In genomic region chr1:147643974-147644373, GRCh38 we compare ENCODE assay signal across 21 cellular contexts. TPM values are rescaled to one million over a fixed set of nuclear protein-coding genes. Genes with fewer than 3 reads are reported as not detected.
DNase-seq lines count a peak whose midpoint lies in the region; ATAC-seq lines count a peak whose summit lies in the region.
"Had no signal": no experiment of that assay in that cellular context is flagged by ENCODE, and none has a peak within 500 bp of the region (broad histone marks: within the 10 kb centered on the region; RNA-seq: fewer than 3 reads in every experiment).

No MANE protein-coding gene starts in this region.

- DNase-seq in activated CD4-positive, CD25-positive, alpha-beta regulatory T cell (lab: John Stamatoyannopoulos, UW) = no peak
- DNase-seq in CD4-positive, CD25-positive, alpha-beta regulatory T cell = no peak
- no peak for DNase-seq in T-helper 17 cell
- no peak for DNase-seq in central memory CD8-positive, alpha-beta T cell (ENCODE audit: low spot score in 2 of 2)
- DNase-seq in activated CD4-positive, alpha-beta T cell treated with anti-CD3 and anti-CD28 coated beads, Interleukin-2, amount 50 U/mL, for 4 hours = no peak
- DNase-seq in NCI-H187 treated with DMSO at 0.1 percent for 48 hours (lab: John Stamatoyannopoulos, UW) = no peak
- no peak for DNase-seq in globus pallidus (ENCODE audit: low spot score)
- DNase-seq: Calu3; CD4-positive, alpha-beta T cell; COR-L47; DMS53; DMS79 treated with DMSO at 0.1 percent for 48 hours; GF-D8; GM23248; H7; HCEC 1CT had no signal

- H3K27me3 ChIP-seq in CD4-positive, CD25-positive, alpha-beta regulatory T cell (ENCODE audit: control insufficient read depth, insufficient read depth, low read length) = no peaks in the 10 kb centered on the region
- H3K27me3 ChIP-seq: BLaER1 had no signal

- H3K9me3 ChIP-seq in CD4-positive, CD25-positive, alpha-beta regulatory T cell (ENCODE audit: control insufficient read depth in 2 of 2, low read length in 2 of 2) = no peaks in the 10 kb centered on the region
- H3K9me3 ChIP-seq in T-helper 17 cell (ENCODE audit: control insufficient read depth, low read length, poor library complexity, severe bottlenecking) = no peaks in the 10 kb centered on the region
- H3K9me3 ChIP-seq: BLaER1 had no signal

- peak; percentile 52 to 63 for ATAC-seq in activated CD4-positive, CD25-positive, alpha-beta regulatory T cell treated with anti-CD3 and anti-CD28 coated beads, Interleukin-2, amount 50 U/mL, for 24 hours
- no peak for ATAC-seq in CD4-positive, CD25-positive, alpha-beta regulatory T cell (ENCODE audit: low read depth in 2 of 2)
- ATAC-seq in T-helper 17 cell = no peak
- no peak for ATAC-seq in central memory CD8-positive, alpha-beta T cell (replicated peaks; ENCODE audit: extremely low read depth, poor library complexity, severe bottlenecking)

- H3K36me3 Mint-ChIP-seq in CD4-positive, CD25-positive, alpha-beta regulatory T cell = peaks cover 26% of the 10 kb centered on the region
- H3K36me3 Mint-ChIP-seq in T-helper 17 cell (ENCODE audit: low read depth) = peaks cover 14% of the 10 kb centered on the region
- H3K36me3 Mint-ChIP-seq in central memory CD8-positive, alpha-beta T cell (ENCODE audit: insufficient read depth) = peaks cover 3% of the 10 kb centered on the region

- no peak overlapping the region for H3K27ac ChIP-seq in CD4-positive, CD25-positive, alpha-beta regulatory T cell (ENCODE audit: insufficient read depth, low read length, poor library complexity, severe bottlenecking)
- H3K27ac ChIP-seq: 22Rv1, BLaER1, C4-2B, GM23248 had no signal

- peaks cover 42% of the 10 kb centered on the region for H3K4me1 ChIP-seq in CD4-positive, CD25-positive, alpha-beta regulatory T cell (ENCODE audit: control insufficient read depth, insufficient read depth, low read length, poor library complexity, severe bottlenecking)

- no peaks in the 10 kb centered on the region for H3K36me3 ChIP-seq in CD4-positive, CD25-positive, alpha-beta regulatory T cell (ENCODE audit: control insufficient read depth, insufficient read depth, low read length)

- peak overlapping the region in 2 of 4 donors; percentile 34 to 47 for H3K4me3 Mint-ChIP-seq in CD4-positive, CD25-positive, alpha-beta regulatory T cell
- H3K4me3 Mint-ChIP-seq in T-helper 17 cell = peak overlapping the region; percentile 31
- no peak overlapping the region for H3K4me3 Mint-ChIP-seq in central memory CD8-positive, alpha-beta T cell
- H3K4me3 Mint-ChIP-seq: B cell; CD4-positive, alpha-beta T cell had no signal

- H3K27me3 Mint-ChIP-seq in CD4-positive, CD25-positive, alpha-beta regulatory T cell = no peaks in the 10 kb centered on the region
- no peaks in the 10 kb centered on the region for H3K27me3 Mint-ChIP-seq in T-helper 17 cell
- no peaks in the 10 kb centered on the region for H3K27me3 Mint-ChIP-seq in central memory CD8-positive, alpha-beta T cell
- H3K27me3 Mint-ChIP-seq: B cell; CD4-positive, alpha-beta T cell had no signal

- peak overlapping the region in 2 of 3 donors; percentile 12 to 26 for H3K27ac Mint-ChIP-seq in CD4-positive, CD25-positive, alpha-beta regulatory T cell
- no peak overlapping the region for H3K27ac Mint-ChIP-seq in T-helper 17 cell
- H3K27ac Mint-ChIP-seq in central memory CD8-positive, alpha-beta T cell (ENCODE audit: low read depth) = peak overlapping the region; percentile 30
- H3K27ac Mint-ChIP-seq: B cell; CD4-positive, alpha-beta T cell had no signal

- H3K9me3 Mint-ChIP-seq in CD4-positive, CD25-positive, alpha-beta regulatory T cell = peaks cover 0 to 2% (median 0%) of the 10 kb centered on the region in 7 donors
- no peaks in the 10 kb centered on the region for H3K9me3 Mint-ChIP-seq in central memory CD8-positive, alpha-beta T cell
- H3K9me3 Mint-ChIP-seq: CD4-positive, alpha-beta T cell had no signal

- H3K4me3 ChIP-seq in CD4-positive, CD25-positive, alpha-beta regulatory T cell (ENCODE audit: low read depth, low read length) = no peak overlapping the region
- H3K4me3 ChIP-seq: BLaER1, GM23248 had no signal

- H3K4me1 Mint-ChIP-seq in CD4-positive, CD25-positive, alpha-beta regulatory T cell = peaks cover 35 to 62% (median 44%) of the 10 kb centered on the region in 4 donors
- peaks cover 78% of the 10 kb centered on the region for H3K4me1 Mint-ChIP-seq in T-helper 17 cell
- peaks cover 50% of the 10 kb centered on the region for H3K4me1 Mint-ChIP-seq in central memory CD8-positive, alpha-beta T cell

RNA-seq across cellular contexts. Expression of gene ACP6, which starts 26.4 kb away (rescaled TPM):
- total RNA-seq in CD4-positive, CD25-positive, alpha-beta regulatory T cell = 12.8 TPM
- 10 to 100 TPM in 3 of 4 donors, 1 to 10 TPM in 1; 8.9 to 18.5 (median 11.6) TPM for polyA plus RNA-seq in CD4-positive, CD25-positive, alpha-beta regulatory T cell
- 10 to 100 TPM; 11.5 to 13.1 TPM for total RNA-seq in T-helper 17 cell

Comparison
In these comparisons a context has a peak if more than half of its experiments do, and no peak if none do; other contexts are left out.
1. ATAC-seq: peak in activated CD4-positive, CD25-positive, alpha-beta regulatory T cell treated with anti-CD3 and anti-CD28 coated beads, Interleukin-2, amount 50 U/mL, for 24 hours (2 of 2); none in CD4-positive, CD25-positive, alpha-beta regulatory T cell (0 of 2), T-helper 17 cell (single experiment) and central memory CD8-positive, alpha-beta T cell (single experiment).